ENCODE assay signal across 29 cellular contexts in genomic region chr4:133045288-133045687, GRCh38.
"Had no signal": no experiment of that assay in that cellular context is flagged by ENCODE, and none has a peak within 500 bp of the region (broad histone marks: within the 10 kb centered on the region; RNA-seq: fewer than 3 reads in every experiment).

No MANE protein-coding gene starts in this region.

- H3K4me3 ChIP-seq: adrenal gland, ascending aorta, body of pancreas, breast epithelium, cardiac muscle cell had no signal

- H3K36me3 ChIP-seq: adrenal gland, ascending aorta, brain microvascular endothelial cell, breast epithelium, cardiac muscle cell had no signal

- H3K27me3 ChIP-seq: adrenal gland, ascending aorta, body of pancreas, brain microvascular endothelial cell, breast epithelium, cardiac muscle cell had no signal

- DNase-seq: activated effector memory CD4-positive, alpha-beta T cell treated with anti-CD3 and anti-CD28 coated beads, Interleukin-2, amount 50 U/mL, for 16 hours; activated effector memory CD4-positive, alpha-beta T cell treated with Interleukin-2 at 50 U/mL for 16 hours; activated gamma-delta T cell; activated gamma-delta T cell treated with Interleukin-2 at 50 U/mL for 16 hours; activated naive CD4-positive, alpha-beta T cell; activated naive CD4-positive, alpha-beta T cell treated with anti-CD3 and anti-CD28 coated beads for 36 hours; activated naive CD4-positive, alpha-beta T cell treated with anti-CD3 and anti-CD28 coated beads, Interleukin-2, amount 10 ng/mL, durations not matched to agents 7 days and 5 days; activated naive CD4-positive, alpha-beta T cell treated with anti-CD3 and anti-CD28 coated beads, Interleukin-2, amount 50 U/mL, for 16 hours; activated naive CD4-positive, alpha-beta T cell treated with Interleukin-2 at 50 U/mL for 16 hours; activated naive CD8-positive, alpha-beta T cell treated with anti-CD3 and anti-CD28 coated beads for 36 hours; activated naive CD8-positive, alpha-beta T cell treated with anti-CD3 and anti-CD28 coated beads, Interleukin-2, amount 10 ng/mL, durations not matched to agents 7 days and 5 days; activated naive CD8-positive, alpha-beta T cell treated with anti-CD3 and anti-CD28 coated beads, Interleukin-2, amount 50 U/mL, for 24 hours; activated T-cell treated with anti-CD3 and anti-CD28 coated beads, Interleukin-2, amount 50 U/mL, for 4 hours; activated T-cell treated with anti-CD3 and anti-CD28 coated beads, Interleukin-2, amount 50 U/mL, for 48 hours; activated T-cell treated with anti-CD3 and anti-CD28 coated beads, Interleukin-2, amount 50 U/mL, for 72 hours; adrenal gland; amniotic stem cell; anterior cingulate cortex; aorta; body of pancreas; brain microvascular endothelial cell; caudate nucleus; central memory CD4-positive, alpha-beta T cell; cerebellar nuclear complex had no signal

- H3K4me1 ChIP-seq: adrenal gland, ascending aorta, body of pancreas, breast epithelium had no signal

- ATAC-seq: activated naive CD4-positive, alpha-beta T cell treated with anti-CD3 and anti-CD28 coated beads, Interleukin-2, amount 50 U/mL, for 72 hours; activated naive CD8-positive, alpha-beta T cell treated with anti-CD3 and anti-CD28 coated beads, Interleukin-2, amount 50 U/mL, for 24 hours; activated T-cell treated with anti-CD3 and anti-CD28 coated beads, Interleukin-2, amount 50 U/mL, for 4 hours; activated T-cell treated with anti-CD3 and anti-CD28 coated beads, Interleukin-2, amount 50 U/mL, for 72 hours; activated T-helper 17 cell treated with anti-CD3 and anti-CD28 coated beads, Interleukin-2, amount 50 U/mL, for 72 hours; body of pancreas had no signal

- H3K9me3 ChIP-seq: adrenal gland, breast epithelium had no signal

- H3K27ac ChIP-seq: adrenal gland, ascending aorta, body of pancreas, brain microvascular endothelial cell, breast epithelium, cardiac muscle cell had no signal
